Comparison of ENCODE assay signal across 8 cellular contexts in the genomic region with DNA sequence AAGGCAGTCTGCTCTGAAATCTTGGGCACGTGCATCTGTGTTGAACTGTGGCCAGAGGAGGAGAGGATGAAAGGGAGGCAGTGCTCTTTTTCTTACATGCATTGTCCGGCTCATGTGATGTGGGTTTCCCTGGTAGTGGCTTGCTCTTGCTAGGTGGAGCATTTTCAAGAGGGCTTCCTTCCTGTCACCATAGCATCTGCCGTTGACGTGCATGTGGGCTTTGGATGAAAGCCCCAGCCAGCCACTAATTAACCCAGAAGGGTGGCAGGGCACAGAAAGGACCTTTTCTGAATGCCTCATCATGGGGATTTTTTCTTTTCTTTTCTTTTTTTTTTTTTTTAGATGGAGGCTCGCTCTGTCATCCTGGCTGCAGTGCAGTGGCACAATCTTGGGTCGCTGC.
DNase-seq lines count a peak whose midpoint lies in the region; ATAC-seq and TF ChIP-seq lines count a peak whose summit lies in the region.

No MANE protein-coding gene starts in this region.

- peak in 3 of 10 experiments; percentile 11 to 33 (median 20) for DNase-seq in CD4-positive, alpha-beta T cell
- DNase-seq in activated gamma-delta T cell treated with anti-CD3 and anti-CD28 coated beads, Interleukin-2, amount 50 U/mL, for 16 hours (ENCODE audit: low read depth): peak; percentile 15
- no peak for DNase-seq in left ventricle myocardium inferior
- DNase-seq in Right ventricle myocardium superior: no peak
- DNase-seq in ureter (ENCODE audit: low spot score): no peak
- no peak for DNase-seq in CD1c-positive myeloid dendritic cell (ENCODE audit: extremely low spot score)

- H3K4me1 Mint-ChIP-seq in CD4-positive, alpha-beta T cell (ENCODE audit: low read depth): peaks cover 26% of the 10 kb centered on the region
- peaks cover 11 to 13% (median 11%) of the 10 kb centered on the region in 3 donors for H3K4me1 Mint-ChIP-seq in IgD-negative memory B cell

- POLR2A ChIA-PET in CD4-positive, alpha-beta T cell (lab: Charles Lee): no interaction called here

- no peak for TF ChIP-seq CTCF in CD4-positive, alpha-beta T cell (IDR thresholded peaks at IDR 0.05)
- no peak for TF ChIP-seq CTCF in left ventricle myocardium inferior (IDR thresholded peaks at IDR 0.05; ENCODE audit: borderline replicate concordance)

- CTCF ChIA-PET in CD4-positive, alpha-beta T cell (lab: Charles Lee): no interaction called here

- peak overlapping the region; percentile 45 for H3K27ac Mint-ChIP-seq in CD4-positive, alpha-beta T cell
- H3K27ac Mint-ChIP-seq in IgD-negative memory B cell: peak overlapping the region; percentile 5 to 51 (median 43)

- no peaks in the 10 kb centered on the region for H3K9me3 ChIP-seq in CD4-positive, alpha-beta T cell (ENCODE audit: control insufficient read depth, low read length)
- no peaks in the 10 kb centered on the region for H3K9me3 ChIP-seq in left ventricle myocardium inferior (replicated peaks)

- peak; percentile 89 for ATAC-seq in CD4-positive, alpha-beta T cell (ENCODE audit: poor library complexity)
- ATAC-seq in GM19467 (IDR thresholded peaks at IDR 0.05; ENCODE audit: unreplicated experiment) (peak; percentile 81), Right ventricle myocardium superior (ENCODE audit: poor library complexity) (no peak)

- H3K27me3 Mint-ChIP-seq in CD4-positive, alpha-beta T cell: no peaks in the 10 kb centered on the region
- no peaks in the 10 kb centered on the region for H3K27me3 Mint-ChIP-seq in IgD-negative memory B cell

- no peak overlapping the region for H3K4me3 ChIP-seq in left ventricle myocardium inferior

- H3K9me3 Mint-ChIP-seq in CD4-positive, alpha-beta T cell: no peaks in the 10 kb centered on the region
- no peaks in the 10 kb centered on the region for H3K9me3 Mint-ChIP-seq in IgD-negative memory B cell

- H3K36me3 Mint-ChIP-seq in CD4-positive, alpha-beta T cell (ENCODE audit: low read depth): no peaks in the 10 kb centered on the region
- peaks cover 8% of the 10 kb centered on the region for H3K36me3 Mint-ChIP-seq in IgD-negative memory B cell

- H3K36me3 ChIP-seq in left ventricle myocardium inferior: no peaks in the 10 kb centered on the region

- peaks cover 19% of the 10 kb centered on the region for H3K4me1 ChIP-seq in left ventricle myocardium inferior

- peak overlapping the region; percentile 39 for H3K4me3 Mint-ChIP-seq in CD4-positive, alpha-beta T cell
- peak overlapping the region in 1 of 4 donors; percentile 44 for H3K4me3 Mint-ChIP-seq in IgD-negative memory B cell

- intact Hi-C loops in CD4-positive, alpha-beta T cell (cut with DNase I, micrococcal nuclease): no loop called here
- intact Hi-C loops in left ventricle myocardium inferior (cut with micrococcal nuclease) (no loop called here), Right ventricle myocardium superior (cut with DNase I) (no loop called here)

- no peak overlapping the region for H3K27ac ChIP-seq in CD4-positive, alpha-beta T cell (ENCODE audit: low read depth, low read length)
- no peak overlapping the region for H3K27ac ChIP-seq in left ventricle myocardium inferior (replicated peaks)

- no peaks in the 10 kb centered on the region for H3K27me3 ChIP-seq in CD4-positive, alpha-beta T cell (ENCODE audit: control insufficient read depth, insufficient read depth, low read length)
- H3K27me3 ChIP-seq in left ventricle myocardium inferior (ENCODE audit: low read depth): no peaks in the 10 kb centered on the region
